Comparison of ENCODE assay signal across 8 cellular contexts in the genomic region with DNA sequence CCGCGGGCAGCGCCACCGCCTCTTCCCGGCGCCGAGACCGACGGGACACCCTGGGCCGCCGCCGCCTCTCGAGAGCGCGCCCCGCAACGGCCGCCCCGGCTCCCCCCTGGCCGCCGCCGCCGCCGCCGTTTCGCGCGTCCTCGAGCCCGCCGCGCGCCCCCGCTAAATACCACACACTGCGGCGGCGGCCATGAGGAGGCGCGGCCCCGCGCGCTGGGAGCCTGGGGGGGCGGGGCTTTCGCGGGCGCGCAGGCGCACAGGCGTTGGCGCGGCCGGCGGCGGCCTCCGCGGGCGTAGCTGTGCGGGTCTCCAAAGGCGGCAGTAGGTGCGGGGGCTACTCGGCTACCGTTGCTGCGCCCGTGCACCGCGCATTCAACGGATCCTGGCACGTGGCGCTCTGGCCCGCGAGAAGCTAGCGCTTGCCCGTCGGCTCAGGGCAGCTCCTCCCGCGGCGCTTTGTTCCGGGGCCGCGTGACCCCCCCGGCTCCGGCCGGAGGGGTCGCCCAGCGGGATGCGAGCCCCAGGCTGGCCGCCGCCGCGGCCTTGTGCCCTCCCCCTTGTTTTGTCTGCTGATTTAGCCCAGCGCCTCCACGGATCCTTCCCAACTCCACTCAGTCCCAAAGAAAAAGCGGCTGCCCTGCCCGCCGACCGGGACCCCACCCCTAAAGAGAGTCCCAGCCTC. TPM values are rescaled to one million over a fixed set of nuclear protein-coding genes. Genes with fewer than 3 reads are reported as not detected.
DNase-seq lines count a peak whose midpoint lies in the region; ATAC-seq and TF ChIP-seq lines count a peak whose summit lies in the region.

A gene with protein sequence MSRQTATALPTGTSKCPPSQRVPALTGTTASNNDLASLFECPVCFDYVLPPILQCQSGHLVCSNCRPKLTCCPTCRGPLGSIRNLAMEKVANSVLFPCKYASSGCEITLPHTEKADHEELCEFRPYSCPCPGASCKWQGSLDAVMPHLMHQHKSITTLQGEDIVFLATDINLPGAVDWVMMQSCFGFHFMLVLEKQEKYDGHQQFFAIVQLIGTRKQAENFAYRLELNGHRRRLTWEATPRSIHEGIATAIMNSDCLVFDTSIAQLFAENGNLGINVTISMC (minus strand): TSS at position 142 of the 682 bp plus-strand sequence. CDS start 22,985 bp downstream, outside the sequence.

- H3K9me3 Mint-ChIP-seq in activated T-cell treated with anti-CD3 and anti-CD28 coated beads, Interleukin-2, amount 50 U/mL, for 24 hours, result no peaks in the 10 kb centered on the region

- H3K4me1 Mint-ChIP-seq in activated T-cell treated with anti-CD3 and anti-CD28 coated beads, Interleukin-2, amount 50 U/mL, for 24 hours (ENCODE audit: low read depth), result peaks cover 25% of the 10 kb centered on the region

- H3K79me2 ChIP-seq in PC-9 (ENCODE audit: low read depth), result peaks cover 41% of the 10 kb centered on the region

- H3K27ac Mint-ChIP-seq in activated T-cell treated with anti-CD3 and anti-CD28 coated beads, Interleukin-2, amount 50 U/mL, for 24 hours, result peak within 1 kb of the TSS; percentile 92

- H2AFZ ChIP-seq in PC-9, result peak within 1 kb of the TSS; percentile 97

- no peaks in the 10 kb centered on the region for H3K27me3 Mint-ChIP-seq in activated T-cell treated with anti-CD3 and anti-CD28 coated beads, Interleukin-2, amount 50 U/mL, for 24 hours

- H3K4me2 ChIP-seq in PC-9, result peak within 1 kb of the TSS; percentile 94

- TSS peak; percentile 83 for BruUV-seq in PC-9 (replicated peaks; lab: Mats Ljungman, UMichigan)

- H3K27ac ChIP-seq in PC-9, result peak within 1 kb of the TSS; percentile 74

- ATAC-seq in GM19455 (IDR thresholded peaks at IDR 0.05; ENCODE audit: unreplicated experiment) (peak; percentile 60), esophagus mucosa (peak; percentile 93)

- H3F3A ChIP-seq in PC-9 (ENCODE audit: insufficient read depth, low read depth), result peaks cover 11% of the 10 kb centered on the region; the same call in 1 of the 2 replicates

- intact Hi-C loops in PC-9 (cut with micrococcal nuclease; ENCODE audit: unreplicated experiment), result loop anchor here (2.0 kb wide), 1 partner anchor 23 kb away; no protein-coding TSS in a partner anchor

- H3K27me3 ChIP-seq in PC-9 (ENCODE audit: insufficient read depth, low read depth), result no peaks in the 10 kb centered on the region

- peaks cover 10% of the 10 kb centered on the region for H3K36me3 Mint-ChIP-seq in activated T-cell treated with anti-CD3 and anti-CD28 coated beads, Interleukin-2, amount 50 U/mL, for 24 hours (ENCODE audit: low read depth)

- H3K4me1 ChIP-seq in PC-9 (replicated peaks; ENCODE audit: insufficient read depth), result peaks cover 26% of the 10 kb centered on the region

- DNase-seq in COLO668 (lab: John Stamatoyannopoulos, UW; ENCODE audit: unreplicated experiment) (peak; percentile 95), HK-2 (ENCODE audit: unreplicated experiment) (peak; percentile 85), PC-9 (peak; percentile 51 to 88), myocyte (ENCODE audit: low read depth) (peak; percentile 87)
- peak; percentile 94 for DNase-seq in activated T-cell treated with anti-CD3 and anti-CD28 coated beads, Interleukin-2, amount 50 U/mL, for 24 hours
- peak; percentile 59 to 83 for DNase-seq in stimulated activated CD8-positive, alpha-beta memory T cell treated with anti-CD3 and anti-CD28 coated beads, Interleukin-7, amount 100 ng/mL, for 4 hours (ENCODE audit: low read depth in 2 of 2)

- TF ChIP-seq CTCF in PC-9 (conservative IDR thresholded peaks at IDR 0.05), result no peak

- H3K4me3 ChIP-seq in PC-9, result peak within 1 kb of the TSS; percentile 82

- H3K36me3 ChIP-seq in PC-9 (ENCODE audit: low read depth), result no peaks in the 10 kb centered on the region

- peak within 1 kb of the TSS; percentile 91 for H3K4me3 Mint-ChIP-seq in activated T-cell treated with anti-CD3 and anti-CD28 coated beads, Interleukin-2, amount 50 U/mL, for 24 hours

- no peaks in the 10 kb centered on the region for H3K9me2 ChIP-seq in PC-9 (ENCODE audit: insufficient read depth)

- H3K9me3 ChIP-seq in PC-9 (ENCODE audit: insufficient read depth, low read depth), result no peaks in the 10 kb centered on the region

- peaks cover 28% of the 10 kb centered on the region; the same call in 1 of the 2 replicates for H4K20me1 ChIP-seq in PC-9 (ENCODE audit: insufficient read depth)

- POLR2A ChIA-PET in PC-9 (lab: Charles Lee; ENCODE audit: unreplicated experiment), result interaction anchor here (0.6 kb wide), 2 partner anchors 25 to 76 kb away, joined by 4 read pairs; no protein-coding TSS in a partner anchor

- CTCF ChIA-PET in PC-9 (lab: Charles Lee), result interaction anchor here (0.6 to 0.9 kb wide), 2 partner anchors 24 to 238 kb away, joined by 3 to 9 read pairs; no protein-coding TSS in a partner anchor

RNA-seq across cellular contexts. Expression of the gene that starts here (rescaled TPM):
- 18.6 and 22.8 TPM in 2 replicates for total RNA-seq in PC-9 (2021)
- 13.7 TPM for total RNA-seq in esophagus mucosa
- total RNA-seq in myocyte, result 24.6 and 26.6 TPM in 2 replicates
- 16.0 TPM for polyA plus RNA-seq in myocyte (2012)

Comparison
In these comparisons a context has a peak if more than half of its experiments do, and no peak if none do; other contexts are left out.
1. Peak in every context shown above with its lines: DNase-seq, ATAC-seq, H3K4me3 ChIP-seq and H3K27ac ChIP-seq.